Comparison of ENCODE assay signal across 18 cellular contexts in the genomic region with DNA sequence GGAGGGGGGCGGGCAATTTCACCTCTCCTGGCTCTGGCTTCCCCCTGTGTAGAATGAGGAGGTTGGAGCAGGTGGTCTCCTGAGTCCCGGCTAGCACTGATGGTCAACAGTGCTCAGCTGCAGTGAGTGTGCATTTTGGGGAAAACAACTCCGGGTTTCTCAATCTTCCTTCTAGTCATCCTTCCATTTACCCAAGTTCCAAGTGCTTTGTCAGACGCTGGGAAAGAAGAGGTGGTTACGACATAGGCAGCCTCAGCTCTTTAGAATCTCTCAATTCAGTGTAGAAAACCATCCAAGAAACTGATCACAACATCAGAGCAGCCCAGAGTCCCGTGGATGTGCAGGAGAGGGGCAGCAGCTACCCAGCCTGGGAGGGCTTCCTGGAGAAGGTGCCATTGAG.
"Had no signal": no experiment of that assay in that cellular context is flagged by ENCODE, and none has a peak within 500 bp of the region (broad histone marks: within the 10 kb centered on the region; RNA-seq: fewer than 3 reads in every experiment).

No MANE protein-coding gene starts in this region.

- H3K36me3 ChIP-seq: neutrophil, thoracic aorta, upper lobe of right lung had no signal

- H3K9ac ChIP-seq: parathyroid adenoma had no signal

- H3K4me1 ChIP-seq: body of pancreas, parathyroid adenoma, upper lobe of right lung had no signal

- H3K27me3 ChIP-seq: body of pancreas, upper lobe of right lung had no signal

- H3K27ac ChIP-seq: body of pancreas, epithelial cell of prostate, neutrophil, parathyroid adenoma, thoracic aorta, upper lobe of right lung had no signal

- H3K79me2 ChIP-seq: parathyroid adenoma had no signal

- ATAC-seq: activated T-helper 17 cell treated with anti-CD3 and anti-CD28 coated beads, Interleukin-2, amount 50 U/mL, for 72 hours; body of pancreas; natural killer cell treated with Interleukin-12 subunit alpha and Interleukin-12 subunit beta and Interleukin-15 and Interleukin-18, amount 100 ng/mL, for 72 hours; sciatic nerve; stimulated activated memory B cell treated with anti-CD40 and anti-IgM and Interleukin-4, amounts not matched to agents 10 μg/mL and 1 μg/mL and 100 μg/mL, for 72 hours; upper lobe of right lung had no signal

- H3K4me3 ChIP-seq: body of pancreas, thoracic aorta, upper lobe of right lung had no signal

- DNase-seq: activated CD4-positive, alpha-beta T cell treated with anti-CD3 and anti-CD28 coated beads, Interleukin-2, amount 50 U/mL, for 4 hours; activated naive CD4-positive, alpha-beta T cell; activated naive CD8-positive, alpha-beta T cell treated with anti-CD3 and anti-CD28 coated beads for 36 hours; activated T-cell treated with anti-CD3 and anti-CD28 coated beads for 4 hours; body of pancreas; central memory CD4-positive, alpha-beta T cell; endodermal cell; stimulated activated CD4-positive, alpha-beta T cell treated with anti-CD3 and anti-CD28 coated beads, Interleukin-4, amount 100 ng/mL, for 4 hours; T1000 had no signal
